25 cellular contexts compared by ENCODE assay signal in genomic region chr22:38451404-38451803, GRCh38. TPM values are rescaled to one million over a fixed set of nuclear protein-coding genes. Genes with fewer than 3 reads are reported as not detected.
A peak's percentile ranks its signal among the peaks of the same experiment; 100 is the strongest.
DNase-seq lines count a peak whose midpoint lies in the region; TF ChIP-seq lines count a peak whose summit lies in the region.
"Had no signal": no experiment of that assay in that cellular context is flagged by ENCODE, and none has a peak within 500 bp of the region (broad histone marks: within the 10 kb centered on the region; RNA-seq: fewer than 3 reads in every experiment).

No MANE protein-coding gene starts in this region.

- no peak for TF ChIP-seq CTCF in right atrium auricular region (IDR thresholded peaks at IDR 0.05)
- TF ChIP-seq CTCF in WERI-Rb-1 (IDR thresholded peaks at IDR 0.05; ENCODE audit: low read depth, low read length), result no peak
- no peak for TF ChIP-seq CTCF in dorsolateral prefrontal cortex (IDR thresholded peaks at IDR 0.05 in 54 of 56, conservative IDR thresholded peaks at IDR 0.05 in 2 of 56; ENCODE audit: low read depth in 1 of 56, partially characterized antibody in 56 of 56)
- TF ChIP-seq CTCF in osteoblast (IDR thresholded peaks at IDR 0.05; ENCODE audit: extremely low read depth, low read depth, low read length), result no peak
- no peak for TF ChIP-seq CTCF in testis (IDR thresholded peaks at IDR 0.05)

- H4K20me1 ChIP-seq in osteoblast (ENCODE audit: insufficient read depth, low read length), result peaks cover 2% of the 10 kb centered on the region

- H3K27me3 ChIP-seq in right atrium auricular region, result no peaks in the 10 kb centered on the region
- no peaks in the 10 kb centered on the region for H3K27me3 ChIP-seq in WERI-Rb-1 (ENCODE audit: insufficient read depth, low read depth, severe bottlenecking)
- peaks cover 0 to 24% (median 0%) of the 10 kb centered on the region in 45 donors for H3K27me3 ChIP-seq in dorsolateral prefrontal cortex
- peaks cover 59% of the 10 kb centered on the region for H3K27me3 ChIP-seq in osteoblast (ENCODE audit: insufficient read depth, low read length)
- no peaks in the 10 kb centered on the region for H3K27me3 ChIP-seq in testis

- H3K9me3 ChIP-seq in right atrium auricular region, result no peaks in the 10 kb centered on the region
- no peaks in the 10 kb centered on the region for H3K9me3 ChIP-seq in WERI-Rb-1 (ENCODE audit: severe bottlenecking)
- no peaks in the 10 kb centered on the region for H3K9me3 ChIP-seq in osteoblast (ENCODE audit: low read depth, low read length)
- H3K9me3 ChIP-seq in testis, result no peaks in the 10 kb centered on the region
- H3K9me3 ChIP-seq: BLaER1, HAP-1, Peyer's patch had no signal

- no peak overlapping the region for H3K4me2 ChIP-seq in osteoblast (ENCODE audit: insufficient read depth, low read length)
- H3K4me2 ChIP-seq: BLaER1 had no signal

- H3K4me3 ChIP-seq in right atrium auricular region (no peak overlapping the region), WERI-Rb-1 (ENCODE audit: low read depth, low read length) (no peak overlapping the region), dorsolateral prefrontal cortex (peak overlapping the region in 4 of 59 donors; percentile 33 to 70 (median 52)), osteoblast (ENCODE audit: insufficient read depth, low read length) (no peak overlapping the region), testis (no peak overlapping the region)
- H3K4me3 ChIP-seq: BLaER1, GM12878, GM23248, HAP-1, Peyer's patch had no signal

- H3K27ac ChIP-seq in right atrium auricular region, result peak overlapping the region; percentile 77 to 91
- peak overlapping the region; percentile 78 for H3K27ac ChIP-seq in WERI-Rb-1
- peak overlapping the region in 52 of 59 donors; percentile 2 to 93 (median 74) for H3K27ac ChIP-seq in dorsolateral prefrontal cortex
- H3K27ac ChIP-seq in osteoblast (ENCODE audit: low read depth, low read length), result no peak overlapping the region
- H3K27ac ChIP-seq in testis, result no peak overlapping the region
- H3K27ac ChIP-seq: BLaER1, GM23248, HL-60, Peyer's patch had no signal

- H3K4me1 ChIP-seq in right atrium auricular region (peaks cover 4 to 58% of the 10 kb centered on the region in 2 donors), osteoblast (ENCODE audit: insufficient read depth, low read length) (no peaks in the 10 kb centered on the region), testis (no peaks in the 10 kb centered on the region)

- TF ChIP-seq POLR2A in testis (IDR thresholded peaks at IDR 0.05), result no peak

- DNase-seq in right atrium auricular region (ENCODE audit: low spot score) (no peak), cardiac septum (ENCODE audit: low spot score) (no peak), WERI-Rb-1 (peak; percentile 74), dorsolateral prefrontal cortex (no peak), osteoblast (ENCODE audit: insufficient read length, low spot score, missing footprints) (peak; percentile 81), NCI-H2171 (lab: John Stamatoyannopoulos, UW) (no peak), testis (no peak)
- DNase-seq: CD4-positive, alpha-beta T cell; COR-L47; DND-41; GM23248; KBM-7; NCI-H1092 treated with DMSO at 0.1 percent for 48 hours; NCI-H1436 treated with DMSO at 0.1 percent for 48 hours; NCI-H1930; NCI-H345; NCI-H524 treated with DMSO at 0.1 percent for 48 hours; NCI-H82; Peyer's patch had no signal

- WGBS in testis, 2 donors, result 82 to 97% methylated on average over 2 of the region's 2 CpGs

- H3K36me3 ChIP-seq in right atrium auricular region (no peaks in the 10 kb centered on the region), WERI-Rb-1 (no peaks in the 10 kb centered on the region; the same call in 1 of the 2 replicates), osteoblast (ENCODE audit: insufficient read depth, low read length) (no peaks in the 10 kb centered on the region), testis (ENCODE audit: low read depth, missing control alignments) (no peaks in the 10 kb centered on the region)
- H3K36me3 ChIP-seq: BLaER1, HAP-1, Peyer's patch had no signal

- intact Hi-C loops in cardiac septum (cut with DNase I) (no loop called here), dorsolateral prefrontal cortex (cut with DNase I) (no loop called here), testis (cut with DNase I; ENCODE audit: low total_unique reads) (no loop called here)

- H2AFZ ChIP-seq in osteoblast (ENCODE audit: low read length), result no peak overlapping the region
- H2AFZ ChIP-seq: GM23248 had no signal

- H3K79me2 ChIP-seq in osteoblast (ENCODE audit: insufficient read depth, low read length), result no peaks in the 10 kb centered on the region

RNA-seq across cellular contexts. Expression of gene KCNJ4, which starts 3.6 kb away (rescaled TPM):
- total RNA-seq in right atrium auricular region (10 to 100 TPM in 1 of 2 donors, 1 to 10 TPM in 1; 7.0 to 36.7 TPM), cardiac septum (67.8 TPM), dorsolateral prefrontal cortex (100 to 1,000 TPM in 35 of 120 experiments, 10 to 100 TPM in 85; 21.0 to 129 (median 87.1) TPM), osteoblast (not detected in 2 replicates), testis (1 to 10 TPM; 1.7 to 3.0 TPM)
- 1.7 TPM for polyA plus RNA-seq in testis (ENCODE audit: insufficient read depth, low read depth, low replicate concordance)
- total RNA-seq: CD4-positive, alpha-beta T cell; GM12878; GM23248; HT-29; OCI-LY7; Peyer's patch had no signal
- polyA plus RNA-seq: GM12878, GM23248 had no signal

RNA-seq across cellular contexts. Expression of gene KDELR3, which starts 16.5 kb away (rescaled TPM):
- total RNA-seq in right atrium auricular region (1 to 10 TPM; 8.0 to 9.2 TPM), cardiac septum (18.2 TPM), dorsolateral prefrontal cortex (1 to 10 TPM in 88 of 120 experiments, under 1 TPM in 30, not detected in 2; 0.35 to 4.3 (median 1.4) TPM), osteoblast (142 and 161 TPM in 2 replicates), testis (1 to 10 TPM; 6.7 to 8.6 TPM)
- 10.4 TPM for polyA plus RNA-seq in testis (ENCODE audit: insufficient read depth, low read depth, low replicate concordance)
- total RNA-seq: CD4-positive, alpha-beta T cell; OCI-LY7 had no signal

RNA-seq across cellular contexts. Expression of gene DDX17, which starts 54.7 kb away (rescaled TPM):
- total RNA-seq in right atrium auricular region, result 100 to 1,000 TPM; 161 to 178 TPM
- 215 TPM for total RNA-seq in cardiac septum
- total RNA-seq in dorsolateral prefrontal cortex, result 100 to 1,000 TPM; 359 to 670 (median 471) TPM
- total RNA-seq in osteoblast, result 434 and 496 TPM in 2 replicates
- total RNA-seq in testis, result 100 to 1,000 TPM; 964 to 995 TPM
- 259 TPM for polyA plus RNA-seq in testis (ENCODE audit: insufficient read depth, low read depth, low replicate concordance)

Comparison
In these comparisons a context has a peak if more than half of its experiments do, and no peak if none do; other contexts are left out.
1. DNase-seq: peak in WERI-Rb-1 (single experiment) and osteoblast (single experiment); none in right atrium auricular region (single experiment), cardiac septum (single experiment), dorsolateral prefrontal cortex (0 of 10), NCI-H2171 (single experiment) and testis (single experiment).
2. H3K27ac ChIP-seq: peak in right atrium auricular region (2 of 2), WERI-Rb-1 (single experiment) and dorsolateral prefrontal cortex (52 of 59); none in osteoblast (single experiment) and testis (0 of 2).